8 cellular contexts compared by ENCODE assay signal in the genomic region with DNA sequence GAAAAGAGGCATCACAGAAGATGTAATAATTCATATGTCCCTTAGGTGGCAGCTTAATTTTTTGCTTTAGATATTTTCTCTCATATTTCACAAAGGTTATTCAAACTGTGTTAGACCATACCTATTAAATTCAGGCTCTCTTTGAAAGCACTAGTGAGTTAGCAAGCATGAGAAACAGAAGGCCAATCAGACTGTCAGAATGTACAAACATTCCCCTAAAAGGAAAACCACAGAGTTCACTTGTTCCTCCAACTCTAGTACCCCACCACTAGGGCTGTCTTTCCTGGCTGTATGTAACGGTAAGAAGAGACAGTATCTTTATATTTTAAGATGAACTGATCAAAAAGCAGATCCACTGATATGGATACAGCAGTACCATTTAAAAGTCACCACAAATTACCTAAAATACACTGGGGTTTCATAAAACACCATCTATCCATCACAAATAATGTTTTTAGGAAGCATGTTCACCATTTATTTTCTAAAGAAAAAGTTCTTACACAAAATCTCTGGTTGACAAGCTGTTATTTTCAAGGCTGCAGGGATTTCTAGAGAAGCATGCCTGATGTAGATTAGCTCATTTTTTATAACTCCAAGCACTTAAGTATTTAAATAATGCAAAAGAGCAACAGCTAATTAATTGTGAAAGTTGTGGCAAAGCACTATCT. TPM values are rescaled to one million over a fixed set of nuclear protein-coding genes. Genes with fewer than 3 reads are reported as not detected.
A peak's percentile ranks its signal among the peaks of the same experiment; 100 is the strongest.
DNase-seq lines count a peak whose midpoint lies in the region; ATAC-seq, FAIRE-seq and TF ChIP-seq lines count a peak whose summit lies in the region.

No MANE protein-coding gene starts in this region.

- H3K9me3 Mint-ChIP-seq in natural killer cell treated with Interleukin-12 subunit alpha and Interleukin-12 subunit beta and Interleukin-15 and Interleukin-18, amount 100 ng/mL, for 72 hours = no peaks in the 10 kb centered on the region

- DNase-seq in ELR (ENCODE audit: low read depth) (peak; percentile 93), H54 (ENCODE audit: insufficient read length, low spot score) (peak; percentile 18), T-helper 17 cell (no peak), epithelial cell of esophagus (ENCODE audit: low read depth) (peak; percentile 68), posterior cingulate gyrus (no peak)
- no peak for DNase-seq in natural killer cell treated with Interleukin-12 subunit alpha and Interleukin-12 subunit beta and Interleukin-15 and Interleukin-18, amount 100 ng/mL, for 72 hours (ENCODE audit: low spot score)

- H2AFZ ChIP-seq in Loucy (ENCODE audit: low read length) = no peak overlapping the region

- peak overlapping the region; percentile 98 for H3K27ac Mint-ChIP-seq in T-helper 17 cell
- peak overlapping the region; percentile 93 for H3K27ac Mint-ChIP-seq in natural killer cell treated with Interleukin-12 subunit alpha and Interleukin-12 subunit beta and Interleukin-15 and Interleukin-18, amount 100 ng/mL, for 72 hours

- intact Hi-C loops in posterior cingulate gyrus (cut with DNase I) = no loop called here

- peak; percentile 48 for ATAC-seq in T-helper 17 cell
- no peak for ATAC-seq in natural killer cell treated with Interleukin-12 subunit alpha and Interleukin-12 subunit beta and Interleukin-15 and Interleukin-18, amount 100 ng/mL, for 72 hours

- H3K9ac ChIP-seq in Loucy (ENCODE audit: low read depth, low read length, poor library complexity, severe bottlenecking) = peak overlapping the region; percentile 98

- H3K4me1 Mint-ChIP-seq in T-helper 17 cell = peaks cover 37% of the 10 kb centered on the region
- peaks cover 26 to 55% of the 10 kb centered on the region in 2 donors for H3K4me1 Mint-ChIP-seq in natural killer cell treated with Interleukin-12 subunit alpha and Interleukin-12 subunit beta and Interleukin-15 and Interleukin-18, amount 100 ng/mL, for 72 hours (ENCODE audit: low read depth in 2 of 2)

- peaks cover 10% of the 10 kb centered on the region for H3K36me3 Mint-ChIP-seq in T-helper 17 cell (ENCODE audit: low read depth)
- H3K36me3 Mint-ChIP-seq in natural killer cell treated with Interleukin-12 subunit alpha and Interleukin-12 subunit beta and Interleukin-15 and Interleukin-18, amount 100 ng/mL, for 72 hours = peaks cover 16% of the 10 kb centered on the region

- H3K27me3 ChIP-seq in Loucy (ENCODE audit: insufficient read depth, low read length, poor library complexity, severe bottlenecking) = peaks cover 8% of the 10 kb centered on the region

- FAIRE-seq in A204.1 (lab: Jason Lieb, UNC) = peak; percentile 83
- peak; percentile 94 for FAIRE-seq in H54 (lab: Jason Lieb, UNC)

- peaks cover 5% of the 10 kb centered on the region for H3F3A ChIP-seq in Loucy (ENCODE audit: low read depth)

- H3K4me1 ChIP-seq in Loucy (ENCODE audit: insufficient read depth, low read length, poor library complexity, severe bottlenecking) = peaks cover 54% of the 10 kb centered on the region

- TF ChIP-seq CTCF in Loucy (conservative IDR thresholded peaks at IDR 0.05; ENCODE audit: low read length) (peak; percentile 59), epithelial cell of esophagus (IDR thresholded peaks at IDR 0.05; ENCODE audit: insufficient read depth, low read depth, low read length, missing control alignments) (peak; percentile 71)

- H4K20me1 ChIP-seq in Loucy (ENCODE audit: insufficient read depth, low read length, poor library complexity, severe bottlenecking) = peaks cover 50% of the 10 kb centered on the region

- H3K9me3 ChIP-seq in Loucy (ENCODE audit: insufficient read depth, low read depth, low read length) (no peaks in the 10 kb centered on the region), T-helper 17 cell (ENCODE audit: control insufficient read depth, low read length, poor library complexity, severe bottlenecking) (no peaks in the 10 kb centered on the region)

- no peak for TF ChIP-seq POLR2A in H54 (IDR thresholded peaks at IDR 0.05; ENCODE audit: low read depth, low read length)

- H3K36me3 ChIP-seq in Loucy (ENCODE audit: insufficient read depth, low read length) = peaks cover 22% of the 10 kb centered on the region

- no peaks in the 10 kb centered on the region for H3K9me2 ChIP-seq in Loucy (replicated peaks; ENCODE audit: low read depth, low read length)

- H3K4me3 ChIP-seq in Loucy (ENCODE audit: low read length, poor library complexity, severe bottlenecking) (peak overlapping the region; percentile 84), epithelial cell of esophagus (ENCODE audit: low read length) (peak overlapping the region; percentile 91)

- peak overlapping the region; percentile 80 for H3K4me2 ChIP-seq in Loucy (ENCODE audit: low read depth, low read length, poor library complexity, severe bottlenecking)

- peaks cover 63% of the 10 kb centered on the region for H3K79me2 ChIP-seq in Loucy (ENCODE audit: insufficient read depth, low read length)

- no peaks in the 10 kb centered on the region for H3K27me3 Mint-ChIP-seq in T-helper 17 cell
- H3K27me3 Mint-ChIP-seq in natural killer cell treated with Interleukin-12 subunit alpha and Interleukin-12 subunit beta and Interleukin-15 and Interleukin-18, amount 100 ng/mL, for 72 hours = peaks cover 0 to 2% of the 10 kb centered on the region in 2 donors

- peak overlapping the region; percentile 100 for H3K4me3 Mint-ChIP-seq in T-helper 17 cell
- peak overlapping the region; percentile 96 for H3K4me3 Mint-ChIP-seq in natural killer cell treated with Interleukin-12 subunit alpha and Interleukin-12 subunit beta and Interleukin-15 and Interleukin-18, amount 100 ng/mL, for 72 hours

RNA-seq across cellular contexts. Expression of a gene that starts 1.8 kb away (rescaled TPM):
- total RNA-seq in T-helper 17 cell = 10 to 100 TPM; 62.1 to 69.4 TPM
- 100 to 1,000 TPM; 120 to 221 TPM for total RNA-seq in natural killer cell treated with Interleukin-12 subunit alpha and Interleukin-12 subunit beta and Interleukin-15 and Interleukin-18, amount 100 ng/mL, for 72 hours

RNA-seq across cellular contexts. Expression of a gene that starts 19.3 kb away (rescaled TPM):
- total RNA-seq in T-helper 17 cell = not detected
- not detected for total RNA-seq in natural killer cell treated with Interleukin-12 subunit alpha and Interleukin-12 subunit beta and Interleukin-15 and Interleukin-18, amount 100 ng/mL, for 72 hours

RNA-seq across cellular contexts. Expression of a gene that starts 43.6 kb away (rescaled TPM):
- total RNA-seq in T-helper 17 cell = 10 to 100 TPM in 1 of 2 donors, 1 to 10 TPM in 1; 2.7 to 14.7 TPM
- total RNA-seq in natural killer cell treated with Interleukin-12 subunit alpha and Interleukin-12 subunit beta and Interleukin-15 and Interleukin-18, amount 100 ng/mL, for 72 hours = 10 to 100 TPM in 1 of 2 donors, 1 to 10 TPM in 1; 5.4 to 20.5 TPM

Comparison
In these comparisons a context has a peak if more than half of its experiments do, and no peak if none do; other contexts are left out.
1. DNase-seq: peak in ELR (single experiment), H54 (single experiment) and epithelial cell of esophagus (single experiment); none in T-helper 17 cell (0 of 3), natural killer cell treated with Interleukin-12 subunit alpha and Interleukin-12 subunit beta and Interleukin-15 and Interleukin-18, amount 100 ng/mL, for 72 hours (single experiment) and posterior cingulate gyrus (0 of 10).